Comparison of ENCODE assay signal across 8 cellular contexts in genomic region chr16:84600343-84601229, GRCh38. TPM values are rescaled to one million over a fixed set of nuclear protein-coding genes. Genes with fewer than 3 reads are reported as not detected.
DNase-seq lines count a peak whose midpoint lies in the region; ATAC-seq and TF ChIP-seq lines count a peak whose summit lies in the region.

No MANE protein-coding gene starts in this region.

- peaks cover 93% of the 10 kb centered on the region for H3K79me2 ChIP-seq in PC-3 (ENCODE audit: low read length)

- CTCF ChIA-PET in PC-3 (lab: Charles Lee), result no interaction called here

- TF ChIP-seq CTCF in fibroblast of villous mesenchyme (IDR thresholded peaks at IDR 0.05; ENCODE audit: insufficient read depth, low read depth, low read length), result no peak
- TF ChIP-seq CTCF in PC-3 (conservative IDR thresholded peaks at IDR 0.05; ENCODE audit: low read depth, low read length), result no peak

- peaks cover 0 to 28% (median 16%) of the 10 kb centered on the region in 11 experiments; a peak in 11 of 22 replicates for H4K20me1 ChIP-seq in BLaER1 treated with 17β-estradiol and CSF1 and Interleukin-3, amounts not matched to agents 10 nM and 100 nM
- H4K20me1 ChIP-seq in PC-3 (ENCODE audit: low read length), result peaks cover 65% of the 10 kb centered on the region

- ATAC-seq in GM19025 (IDR thresholded peaks at IDR 0.05; ENCODE audit: low read depth, unreplicated experiment), result peak; percentile 70
- ATAC-seq in HG03139 (IDR thresholded peaks at IDR 0.05; ENCODE audit: unreplicated experiment), result peak; percentile 52
- ATAC-seq in PC-3, result no peak

- peaks cover 84 to 95% (median 93%) of the 10 kb centered on the region in 10 experiments for H3K4me1 ChIP-seq in BLaER1 treated with 17β-estradiol and CSF1 and Interleukin-3, amounts not matched to agents 10 nM and 100 nM
- H3K4me1 ChIP-seq in stomach smooth muscle (ENCODE audit: control insufficient read depth, insufficient read depth, low read length) (peaks cover 19% of the 10 kb centered on the region), PC-3 (ENCODE audit: insufficient read depth, low read length) (peaks cover 22% of the 10 kb centered on the region)

- peak overlapping the region; percentile 80 to 96 (median 90) for H3K27ac ChIP-seq in BLaER1 treated with 17β-estradiol and CSF1 and Interleukin-3, amounts not matched to agents 10 nM and 100 nM
- no peak overlapping the region for H3K27ac ChIP-seq in stomach smooth muscle (ENCODE audit: low read length)
- H3K27ac ChIP-seq in PC-3 (ENCODE audit: low read length), result no peak overlapping the region

- H3K4me3 Mint-ChIP-seq in T-helper 2 cell treated with Interferon-gamma antibody and Interleukin-4, amounts not matched to agents 5 μg/mL and 100 μg/mL, for 36 hours, result peak overlapping the region; percentile 87

- no peaks in the 10 kb centered on the region for H3K27me3 Mint-ChIP-seq in T-helper 2 cell treated with Interferon-gamma antibody and Interleukin-4, amounts not matched to agents 5 μg/mL and 100 μg/mL, for 36 hours (ENCODE audit: low read depth)

- peaks cover 0 to 5% (median 0%) of the 10 kb centered on the region in 11 experiments; a peak in 10 of 22 replicates for H3K9me3 ChIP-seq in BLaER1 treated with 17β-estradiol and CSF1 and Interleukin-3, amounts not matched to agents 10 nM and 100 nM (replicated peaks in 1 of 11)
- peaks cover 0 to 2% of the 10 kb centered on the region in 2 donors for H3K9me3 ChIP-seq in stomach smooth muscle (ENCODE audit: control insufficient read depth in 2 of 2, low read length in 2 of 2)
- no peaks in the 10 kb centered on the region for H3K9me3 ChIP-seq in PC-3 (ENCODE audit: low read length)

- POLR2A ChIA-PET in PC-3 (lab: Charles Lee; ENCODE audit: unreplicated experiment), result no interaction called here

- H3K4me1 Mint-ChIP-seq in T-helper 2 cell treated with Interferon-gamma antibody and Interleukin-4, amounts not matched to agents 5 μg/mL and 100 μg/mL, for 36 hours (ENCODE audit: low read depth), result peaks cover 75% of the 10 kb centered on the region

- no peak overlapping the region for H2AFZ ChIP-seq in PC-3 (ENCODE audit: low read length)

- H3K27ac Mint-ChIP-seq in T-helper 2 cell treated with Interferon-gamma antibody and Interleukin-4, amounts not matched to agents 5 μg/mL and 100 μg/mL, for 36 hours, result peak overlapping the region; percentile 94

- H3K27me3 ChIP-seq in BLaER1 treated with 17β-estradiol and CSF1 and Interleukin-3, amounts not matched to agents 10 nM and 100 nM, result no peaks in the 10 kb centered on the region
- H3K27me3 ChIP-seq in stomach smooth muscle (ENCODE audit: control insufficient read depth in 1 of 2, insufficient read depth in 2 of 2, low read length in 2 of 2) (no peaks in the 10 kb centered on the region), PC-3 (ENCODE audit: low read length) (no peaks in the 10 kb centered on the region)

- DNase-seq in T-helper 2 cell treated with Interferon-gamma antibody and Interleukin-4, amounts not matched to agents 5 μg/mL and 100 μg/mL, for 36 hours (ENCODE audit: low spot score), result peak; percentile 48
- DNase-seq in fibroblast of villous mesenchyme (ENCODE audit: low read depth) (peak; percentile 46), PC-3 (no peak), DMS53 treated with DMSO at 0.1 percent for 48 hours (lab: John Stamatoyannopoulos, UW; ENCODE audit: unreplicated experiment) (no peak)

- H3K9me3 Mint-ChIP-seq in T-helper 2 cell treated with Interferon-gamma antibody and Interleukin-4, amounts not matched to agents 5 μg/mL and 100 μg/mL, for 36 hours, result no peaks in the 10 kb centered on the region

- peak overlapping the region; percentile 72 to 99 (median 92) for H3K4me2 ChIP-seq in BLaER1 treated with 17β-estradiol and CSF1 and Interleukin-3, amounts not matched to agents 10 nM and 100 nM
- H3K4me2 ChIP-seq in PC-3 (ENCODE audit: low read length), result no peak overlapping the region

- intact Hi-C loops in PC-3 (cut with micrococcal nuclease), result no loop called here

- H3K36me3 Mint-ChIP-seq in T-helper 2 cell treated with Interferon-gamma antibody and Interleukin-4, amounts not matched to agents 5 μg/mL and 100 μg/mL, for 36 hours (ENCODE audit: low read depth), result peaks cover 76% of the 10 kb centered on the region

- no peaks in the 10 kb centered on the region for H3K9me2 ChIP-seq in PC-3 (replicated peaks; ENCODE audit: low read length)

- no TSS peak for BruUV-seq in PC-3 (replicated peaks; lab: Mats Ljungman, UMichigan)

- H3K4me3 ChIP-seq in BLaER1 treated with 17β-estradiol and CSF1 and Interleukin-3, amounts not matched to agents 10 nM and 100 nM, result peak overlapping the region in 8 of 10 experiments; percentile 22 to 61 (median 40); a peak in 17 of 20 replicates
- no peak overlapping the region for H3K4me3 ChIP-seq in fibroblast of villous mesenchyme (ENCODE audit: low read depth, low read length)
- peak overlapping the region; percentile 11 to 22 for H3K4me3 ChIP-seq in stomach smooth muscle (ENCODE audit: low read length in 2 of 2)
- H3K4me3 ChIP-seq in PC-3 (ENCODE audit: low read length), result no peak overlapping the region

- no peaks in the 10 kb centered on the region for H3F3A ChIP-seq in PC-3 (ENCODE audit: low read length, unreplicated experiment)

- H3K36me3 ChIP-seq in BLaER1 treated with 17β-estradiol and CSF1 and Interleukin-3, amounts not matched to agents 10 nM and 100 nM, result peaks cover 0 to 37% (median 16%) of the 10 kb centered on the region in 11 experiments; a peak in 17 of 22 replicates
- H3K36me3 ChIP-seq in stomach smooth muscle (ENCODE audit: control insufficient read depth in 2 of 2, insufficient read depth in 2 of 2, low read length in 2 of 2) (no peaks in the 10 kb centered on the region), PC-3 (ENCODE audit: low read depth, low read length) (peaks cover 43% of the 10 kb centered on the region)

- peak overlapping the region; percentile 70 to 86 (median 78) for H3K9ac ChIP-seq in BLaER1 treated with 17β-estradiol and CSF1 and Interleukin-3, amounts not matched to agents 10 nM and 100 nM
- H3K9ac ChIP-seq in stomach smooth muscle (ENCODE audit: low read length in 2 of 2) (no peak overlapping the region), PC-3 (ENCODE audit: low read length) (no peak overlapping the region)

RNA-seq across cellular contexts. Expression of gene COTL1, which starts 17.3 kb away (rescaled TPM):
- total RNA-seq in fibroblast of villous mesenchyme (265 and 310 TPM in 2 replicates), PC-3 (2014; rRNA removed) (408 and 465 TPM in 2 replicates)

RNA-seq across cellular contexts. Expression of gene KLHL36, which starts 47.7 kb away (rescaled TPM):
- 66.7 and 71.7 TPM in 2 replicates for total RNA-seq in fibroblast of villous mesenchyme
- total RNA-seq in PC-3 (2014; rRNA removed), result 33.8 and 35.0 TPM in 2 replicates

Comparison
In these comparisons a context has a peak if more than half of its experiments do, and no peak if none do; other contexts are left out.
1. H3K27ac ChIP-seq: peak in BLaER1 treated with 17β-estradiol and CSF1 and Interleukin-3, amounts not matched to agents 10 nM and 100 nM (11 of 11); none in stomach smooth muscle (single experiment) and PC-3 (single experiment).
2. H3K4me3 ChIP-seq: peak in BLaER1 treated with 17β-estradiol and CSF1 and Interleukin-3, amounts not matched to agents 10 nM and 100 nM (8 of 10) and stomach smooth muscle (2 of 2); none in fibroblast of villous mesenchyme (single experiment) and PC-3 (single experiment).
3. H3K9ac ChIP-seq: peak in BLaER1 treated with 17β-estradiol and CSF1 and Interleukin-3, amounts not matched to agents 10 nM and 100 nM (11 of 11); none in stomach smooth muscle (0 of 2) and PC-3 (single experiment).
4. DNase-seq: peak in T-helper 2 cell treated with Interferon-gamma antibody and Interleukin-4, amounts not matched to agents 5 μg/mL and 100 μg/mL, for 36 hours (single experiment) and fibroblast of villous mesenchyme (single experiment); none in PC-3 (single experiment) and DMS53 treated with DMSO at 0.1 percent for 48 hours (single experiment).